ENCODE assay signal across 9 cellular contexts in genomic region chr1:234956821-234957329, GRCh38.
DNase-seq lines count a peak whose midpoint lies in the region; TF ChIP-seq lines count a peak whose summit lies in the region.
"Had no signal": no experiment of that assay in that cellular context is flagged by ENCODE, and none has a peak within 500 bp of the region (broad histone marks: within the 10 kb centered on the region; RNA-seq: fewer than 3 reads in every experiment).

No MANE protein-coding gene starts in this region.

- no peak overlapping the region for H3K4me3 ChIP-seq in AG04450 (ENCODE audit: low read depth, low read length)
- H3K4me3 ChIP-seq in mesodermal cell (ENCODE audit: extremely low read depth, insufficient read depth, low read length, poor library complexity, severe bottlenecking), result no peak overlapping the region

- TF ChIP-seq CTCF in AG04450 (IDR thresholded peaks at IDR 0.05; ENCODE audit: low read depth, low read length) (no peak), HFFc6 (IDR thresholded peaks at IDR 0.05) (no peak)

- H3K27me3 ChIP-seq in AG04450 (ENCODE audit: control insufficient read depth, insufficient read depth, low read length), result no peaks in the 10 kb centered on the region

- peak overlapping the region; percentile 28 for H3K4me3 Mint-ChIP-seq in HFFc6

- peak overlapping the region; percentile 5 for H3K27ac Mint-ChIP-seq in HFFc6

- POLR2A ChIA-PET in AG04450 (lab: Yijun Ruan, JAX), result interaction anchor here (0.6 to 1.1 kb wide), 6 partner anchors 13 to 357 kb away, joined by 3 to 6 read pairs (median 4); no protein-coding TSS in a partner anchor

- CTCF ChIA-PET in AG04450 (lab: Charles Lee), result interaction anchor here (0.6 to 1.6 kb wide), 5 partner anchors 8 to 470 kb away, joined by 3 to 7 read pairs (median 4); no protein-coding TSS in a partner anchor

- H3K9me3 ChIP-seq in AG04450 (ENCODE audit: control insufficient read depth, insufficient read depth, low read length) (no peaks in the 10 kb centered on the region), mesodermal cell (ENCODE audit: control insufficient read depth, low read length) (no peaks in the 10 kb centered on the region)

- H3K4me1 ChIP-seq in mesodermal cell (ENCODE audit: control insufficient read depth, insufficient read depth, low read length, poor library complexity, severe bottlenecking), result peaks cover 67% of the 10 kb centered on the region

- peak overlapping the region; percentile 65 for H3K27ac ChIP-seq in AG04450 (ENCODE audit: low read depth, low read length)
- peak overlapping the region; percentile 93 for H3K27ac ChIP-seq in mesodermal cell (ENCODE audit: low read depth, low read length, severe bottlenecking)

- no peaks in the 10 kb centered on the region for H3K36me3 ChIP-seq in mesodermal cell (ENCODE audit: control insufficient read depth, insufficient read depth, low read length)

- peaks cover 62% of the 10 kb centered on the region for H3K4me1 Mint-ChIP-seq in HFFc6 (ENCODE audit: low read depth)

- H3K36me3 Mint-ChIP-seq in HFFc6 (ENCODE audit: low read depth), result no peaks in the 10 kb centered on the region

- DNase-seq in AG04450 (ENCODE audit: low read depth, low spot score) (no peak), HFFc6 (no peak), RPMI8226 (no peak), AML-193 (lab: John Stamatoyannopoulos, UW) (no peak), dedifferentiated amniotic fluid mesenchymal stem cell (ENCODE audit: extremely low spot score) (no peak)
- peak; percentile 43 for DNase-seq in activated CD8-positive, alpha-beta memory T cell treated with anti-CD3 and anti-CD28 coated beads, Interleukin-2, amount 50 U/mL, for 48 hours
- no peak for DNase-seq in stimulated activated CD4-positive, alpha-beta T cell treated with anti-CD3 and anti-CD28 coated beads, Interleukin-4, amount 100 ng/mL, for 4 hours
- DNase-seq: nucleus accumbens had no signal

- 43 to 70% methylated on average over 4 to 8 of the region's 11 CpGs for WGBS in mesodermal cell (ENCODE audit: insufficient coverage in 2 of 2), 2 experiments

- H3K27me3 Mint-ChIP-seq in HFFc6 (ENCODE audit: insufficient read depth), result no peaks in the 10 kb centered on the region; the same call in 1 of the 2 replicates

- H3K9me3 Mint-ChIP-seq in HFFc6, result no peaks in the 10 kb centered on the region
